Comparison of ENCODE assay signal across 30 cellular contexts in genomic region chr22:22123118-22123959, GRCh38.
DNase-seq lines count a peak whose midpoint lies in the region; ATAC-seq, FAIRE-seq and TF ChIP-seq lines count a peak whose summit lies in the region.
"Had no signal": no experiment of that assay in that cellular context is flagged by ENCODE, and none has a peak within 500 bp of the region (broad histone marks: within the 10 kb centered on the region; RNA-seq: fewer than 3 reads in every experiment).

No MANE protein-coding gene starts in this region.

- no peak overlapping the region for H3K4me3 ChIP-seq in Jurkat, Clone E6-1 (ENCODE audit: low read length)
- H3K4me3 ChIP-seq: body of pancreas, GM12878, left ventricle myocardium inferior, SK-N-MC had no signal

- DNase-seq in activated CD8-positive, alpha-beta memory T cell treated with anti-CD3 and anti-CD28 coated beads, Interleukin-2, amount 50 U/mL, for 48 hours: peak; percentile 25
- no peak for DNase-seq in activated CD8-positive, alpha-beta memory T cell treated with anti-CD3 and anti-CD28 coated beads, Interleukin-2, amount 10 ng/mL, durations not matched to agents 7 days and 5 days
- DNase-seq in Jurkat, Clone E6-1 (ENCODE audit: low read depth, low spot score): peak; percentile 14
- peak; percentile 39 for DNase-seq in NCI-H82 (lab: John Stamatoyannopoulos, UW)
- peak; percentile 44 for DNase-seq in urothelium cell line (ENCODE audit: low spot score)
- no peak for DNase-seq in RWPE1 (ENCODE audit: low spot score)
- DNase-seq in AML-193 (lab: John Stamatoyannopoulos, UW): no peak
- DNase-seq: ACHN; activated CD4-positive, alpha-beta T cell treated with anti-CD3 and anti-CD28 coated beads, Interleukin-2, amount 50 U/mL, for 4 hours; activated CD4-positive, CD25-positive, alpha-beta regulatory T cell; activated naive CD4-positive, alpha-beta T cell treated with anti-CD3 and anti-CD28 coated beads for 36 hours; body of pancreas; CD8-positive, alpha-beta memory T cell; erythroblast; glutamatergic neuron; H7; left ventricle myocardium inferior; MV-4-11; NCI-H187; retina; small intestine; stimulated activated naive CD4-positive, alpha-beta T cell had no signal

- peaks cover 6% of the 10 kb centered on the region for H3K4me1 Mint-ChIP-seq in activated CD8-positive, alpha-beta memory T cell treated with anti-CD3 and anti-CD28 coated beads, Interleukin-2, amount 10 ng/mL, durations not matched to agents 7 days and 5 days
- H3K4me1 Mint-ChIP-seq: central memory CD8-positive, alpha-beta T cell had no signal

- H3K27ac ChIP-seq in RWPE1: no peak overlapping the region
- H3K27ac ChIP-seq: body of pancreas, HL-60, left ventricle myocardium inferior, parathyroid adenoma, SK-N-MC had no signal

- CTCF ChIA-PET in activated CD8-positive, alpha-beta memory T cell treated with anti-CD3 and anti-CD28 coated beads, Interleukin-2, amount 10 ng/mL, durations not matched to agents 7 days and 5 days (lab: Charles Lee): no interaction called here
- CTCF ChIA-PET in RWPE1 (lab: Yijun Ruan, JAX): no interaction called here

- H3K36me3 Mint-ChIP-seq in activated CD8-positive, alpha-beta memory T cell treated with anti-CD3 and anti-CD28 coated beads, Interleukin-2, amount 10 ng/mL, durations not matched to agents 7 days and 5 days: no peaks in the 10 kb centered on the region
- H3K36me3 Mint-ChIP-seq: CD8-positive, alpha-beta memory T cell had no signal

- H3K4me3 Mint-ChIP-seq in activated CD8-positive, alpha-beta memory T cell treated with anti-CD3 and anti-CD28 coated beads, Interleukin-2, amount 10 ng/mL, durations not matched to agents 7 days and 5 days: no peak overlapping the region
- H3K4me3 Mint-ChIP-seq: activated naive CD4-positive, alpha-beta T cell treated with anti-CD3 and anti-CD28 coated beads for 36 hours; CD8-positive, alpha-beta memory T cell; central memory CD8-positive, alpha-beta T cell; dendritic cell treated with granulocyte-macrophage colony-stimulating factor and Interleukin-4, amounts not matched to agents 40 ng/mL and 50 ng/mL, for 4 days had no signal

- ATAC-seq in activated CD8-positive, alpha-beta memory T cell treated with anti-CD3 and anti-CD28 coated beads, Interleukin-2, amount 10 ng/mL, durations not matched to agents 7 days and 5 days: no peak
- ATAC-seq: body of pancreas, GM12878 had no signal

- no peak overlapping the region for H3K27ac Mint-ChIP-seq in activated CD8-positive, alpha-beta memory T cell treated with anti-CD3 and anti-CD28 coated beads, Interleukin-2, amount 10 ng/mL, durations not matched to agents 7 days and 5 days
- H3K27ac Mint-ChIP-seq: activated naive CD4-positive, alpha-beta T cell treated with anti-CD3 and anti-CD28 coated beads for 36 hours; CD8-positive, alpha-beta memory T cell; dendritic cell treated with granulocyte-macrophage colony-stimulating factor and Interleukin-4, amounts not matched to agents 40 ng/mL and 50 ng/mL, for 4 days had no signal

- TF ChIP-seq CTCF in RWPE1 (conservative IDR thresholded peaks at IDR 0.05; ENCODE audit: low read depth): no peak

- POLR2A ChIA-PET in RWPE1 (lab: Yijun Ruan, JAX; ENCODE audit: low non-redundant PET): no interaction called here

- FAIRE-seq in urothelium cell line (lab: Jason Lieb, UNC): peak; percentile 32
- FAIRE-seq: GM12878, islet of Langerhans, small intestine, TTC549 had no signal

- H3K27me3 Mint-ChIP-seq in activated CD8-positive, alpha-beta memory T cell treated with anti-CD3 and anti-CD28 coated beads, Interleukin-2, amount 10 ng/mL, durations not matched to agents 7 days and 5 days: peaks cover 50% of the 10 kb centered on the region

- no peaks in the 10 kb centered on the region for H3K9me3 Mint-ChIP-seq in activated CD8-positive, alpha-beta memory T cell treated with anti-CD3 and anti-CD28 coated beads, Interleukin-2, amount 10 ng/mL, durations not matched to agents 7 days and 5 days (ENCODE audit: low read depth)
- H3K9me3 Mint-ChIP-seq: activated naive CD4-positive, alpha-beta T cell treated with anti-CD3 and anti-CD28 coated beads for 36 hours; CD8-positive, alpha-beta memory T cell; central memory CD8-positive, alpha-beta T cell; dendritic cell treated with granulocyte-macrophage colony-stimulating factor and Interleukin-4, amounts not matched to agents 40 ng/mL and 50 ng/mL, for 4 days had no signal

Comparison
In these comparisons a context has a peak if more than half of its experiments do, and no peak if none do; other contexts are left out.
1. DNase-seq: peak in activated CD8-positive, alpha-beta memory T cell treated with anti-CD3 and anti-CD28 coated beads, Interleukin-2, amount 50 U/mL, for 48 hours (single experiment), Jurkat, Clone E6-1 (single experiment), NCI-H82 (single experiment) and urothelium cell line (single experiment); none in activated CD8-positive, alpha-beta memory T cell treated with anti-CD3 and anti-CD28 coated beads, Interleukin-2, amount 10 ng/mL, durations not matched to agents 7 days and 5 days (single experiment), RWPE1 (single experiment) and AML-193 (0 of 2).